ENCODE assay signal across 1 cellular context in genomic region chr2:217393585-217394032, GRCh38.
TF ChIP-seq lines count a peak whose summit lies in the region.

No MANE protein-coding gene starts in this region.

TF ChIP-seq in IMR-90, 13 proteins besides CTCF, POLR2A, EP300 and RAD21 (continued from another document):
- TF ChIP-seq FOS (IDR thresholded peaks at IDR 0.05; ENCODE audit: low read depth, low read length): peak; percentile 37; the same call in 1 of the 2 replicates
